In the genomic region with DNA sequence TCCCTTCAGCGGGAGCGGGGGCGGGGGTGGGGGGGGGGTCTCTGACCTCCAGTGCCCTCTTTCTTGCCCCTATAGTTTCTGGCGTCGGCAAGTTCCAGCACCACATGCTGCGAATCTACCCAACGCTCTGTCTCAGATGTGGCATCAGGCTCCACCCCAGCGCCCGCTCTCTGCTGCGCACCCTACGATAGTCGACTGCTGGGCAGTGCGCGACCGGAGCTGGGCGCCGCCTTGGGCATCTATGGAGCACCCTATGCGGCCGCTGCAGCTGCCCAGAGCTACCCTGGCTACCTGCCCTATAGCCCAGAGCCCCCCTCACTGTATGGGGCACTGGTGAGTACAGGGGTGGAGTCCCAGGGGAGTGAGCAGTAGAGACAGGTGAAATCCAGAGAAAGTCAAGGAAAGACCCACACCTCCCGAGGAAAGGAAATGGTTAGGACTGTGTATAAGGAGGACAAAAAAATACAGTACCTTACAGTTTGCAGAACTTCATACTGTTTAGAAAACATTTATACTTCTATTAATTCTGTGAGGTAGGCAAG, we compare ENCODE assay signal across 22 cellular contexts. TPM values are rescaled to one million over a fixed set of nuclear protein-coding genes. Genes with fewer than 3 reads are reported as not detected.
"Had no signal": no experiment of that assay in that cellular context is flagged by ENCODE, and none has a peak within 500 bp of the region (broad histone marks: within the 10 kb centered on the region; RNA-seq: fewer than 3 reads in every experiment).

No MANE protein-coding gene starts in this region.

- H3K27ac ChIP-seq: brain microvascular endothelial cell, cardiac muscle cell, KMS-11 had no signal

- H3K4me3 ChIP-seq: cardiac muscle cell had no signal

- DNase-seq: activated CD4-positive, alpha-beta T cell treated with anti-CD3 and anti-CD28 coated beads, Interleukin-2, amount 10 ng/mL, durations not matched to agents 24 days and 14 days; activated CD4-positive, alpha-beta T cell treated with anti-CD3 and anti-CD28 coated beads, Interleukin-2, amount 50 U/mL, for 48 hours; activated CD4-positive, CD25-positive, alpha-beta regulatory T cell treated with anti-CD3 and anti-CD28 coated beads, Interleukin-2, amount 50 U/mL, for 72 hours; activated CD8-positive, alpha-beta memory T cell treated with anti-CD3 and anti-CD28 coated beads for 24 hours; activated effector memory CD4-positive, alpha-beta T cell treated with anti-CD3 and anti-CD28 coated beads, Interleukin-2, amount 50 U/mL, for 16 hours; activated naive CD4-positive, alpha-beta T cell treated with anti-CD3 and anti-CD28 coated beads for 36 hours; activated T-cell treated with anti-CD3 and anti-CD28 coated beads, Interleukin-2, amount 50 U/mL, for 4 hours; amygdala; brain microvascular endothelial cell; NCI-H1092 treated with DMSO at 0.1 percent for 48 hours; NCI-H1417 treated with DMSO at 0.1 percent for 48 hours; NCI-H1694; NCI-H2029 treated with DMSO at 0.1 percent for 48 hours; NCI-H345; NCI-H510A treated with DMSO at 0.1 percent for 48 hours; NCI-H69; PC-3; SHP77 had no signal

- H3K36me3 ChIP-seq: brain microvascular endothelial cell, cardiac muscle cell had no signal

- ATAC-seq: activated T-cell treated with anti-CD3 and anti-CD28 coated beads, Interleukin-2, amount 50 U/mL, for 4 hours; PC-3 had no signal

RNA-seq across cellular contexts. Expression of a gene that starts 2.3 kb away (rescaled TPM):
- total RNA-seq: activated CD4-positive, alpha-beta T cell treated with anti-CD3 and anti-CD28 coated beads, Interleukin-2, amount 10 ng/mL, durations not matched to agents 24 days and 14 days; activated naive CD4-positive, alpha-beta T cell treated with anti-CD3 and anti-CD28 coated beads for 36 hours; activated T-cell treated with anti-CD3 and anti-CD28 coated beads, Interleukin-2, amount 50 U/mL, for 4 hours; astrocyte; MCF 10A; PC-3 had no signal
